Comparison of ENCODE assay signal across 1 cellular context in genomic region chr3:43773273-43774104, GRCh38.
TF ChIP-seq lines count a peak whose summit lies in the region.

No MANE protein-coding gene starts in this region.

TF ChIP-seq in A549, 52 proteins besides CTCF, POLR2A, EP300 and RAD21 (continued from another document):
- TF ChIP-seq MAX (IDR thresholded peaks at IDR 0.05), result peak; percentile 76
TF ChIP-seq in A549: peak in this region for 7.
